ENCODE assay signal across 17 cellular contexts in the genomic region with DNA sequence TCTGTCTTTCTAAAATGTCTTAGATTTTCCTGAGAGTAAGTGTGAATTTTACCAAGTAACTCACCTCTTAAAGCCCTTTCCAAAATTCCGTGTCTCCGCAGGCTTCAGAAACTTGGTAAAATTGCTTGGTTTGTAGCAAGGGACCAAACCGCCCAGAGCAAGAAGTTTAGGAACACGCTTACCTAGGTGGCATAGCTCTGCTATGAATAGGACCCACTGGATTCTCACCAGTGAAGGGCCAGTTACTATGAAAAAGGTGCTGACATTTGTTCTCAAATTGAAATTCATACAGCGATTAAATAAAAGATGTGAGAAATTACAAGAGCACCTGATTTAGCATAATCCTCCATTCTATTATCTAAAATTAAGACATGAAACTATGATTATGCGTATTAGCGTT. TPM values are rescaled to one million over a fixed set of nuclear protein-coding genes. Genes with fewer than 3 reads are reported as not detected.
DNase-seq lines count a peak whose midpoint lies in the region; ATAC-seq and TF ChIP-seq lines count a peak whose summit lies in the region.
"Had no signal": no experiment of that assay in that cellular context is flagged by ENCODE, and none has a peak within 500 bp of the region (broad histone marks: within the 10 kb centered on the region; RNA-seq: fewer than 3 reads in every experiment).

No MANE protein-coding gene starts in this region.

- no peaks in the 10 kb centered on the region for H3K36me3 Mint-ChIP-seq in CD4-positive, CD25-positive, alpha-beta regulatory T cell
- H3K36me3 Mint-ChIP-seq in GM23338 (ENCODE audit: low read depth) (no peaks in the 10 kb centered on the region), T-cell (no peaks in the 10 kb centered on the region)

- H3K27ac Mint-ChIP-seq in CD4-positive, CD25-positive, alpha-beta regulatory T cell, result no peak overlapping the region
- H3K27ac Mint-ChIP-seq in GM23338 (no peak overlapping the region), T-cell (no peak overlapping the region)
- H3K27ac Mint-ChIP-seq: activated naive CD8-positive, alpha-beta T cell treated with anti-CD3 and anti-CD28 coated beads, Interleukin-2, amount 50 U/mL, for 24 hours had no signal

- H3K4me3 ChIP-seq in CD4-positive, CD25-positive, alpha-beta regulatory T cell (ENCODE audit: low read depth, low read length), result peak overlapping the region; percentile 73
- peak overlapping the region; percentile 39; the same call in 1 of the 2 replicates for H3K4me3 ChIP-seq in GM23338
- peak overlapping the region; percentile 65; the same call in 1 of the 2 replicates for H3K4me3 ChIP-seq in iPS-20b (ENCODE audit: low read length)

- H3F3A ChIP-seq in GM23338 (replicated peaks; ENCODE audit: low read depth), result no peaks in the 10 kb centered on the region

- no peaks in the 10 kb centered on the region for H3K36me3 ChIP-seq in CD4-positive, CD25-positive, alpha-beta regulatory T cell (ENCODE audit: control insufficient read depth, insufficient read depth, low read length)
- no peaks in the 10 kb centered on the region for H3K36me3 ChIP-seq in GM23338 (ENCODE audit: insufficient read depth)
- H3K36me3 ChIP-seq in iPS-20b (ENCODE audit: insufficient read depth, low read depth, low read length), result no peaks in the 10 kb centered on the region
- H3K36me3 ChIP-seq: tibial artery had no signal

- CTCF ChIA-PET in T-cell (lab: Charles Lee), result interaction anchor here (0.6 to 3.2 kb wide), 12 partner anchors 12 to 503 kb away, joined by 3 to 32 read pairs (median 5); no protein-coding TSS in a partner anchor

- H3K27ac ChIP-seq in CD4-positive, CD25-positive, alpha-beta regulatory T cell (ENCODE audit: insufficient read depth, low read length, poor library complexity, severe bottlenecking), result no peak overlapping the region
- H3K27ac ChIP-seq in GM23338 (ENCODE audit: low read depth), result no peak overlapping the region
- H3K27ac ChIP-seq in iPS-20b (ENCODE audit: low read length), result no peak overlapping the region
- H3K27ac ChIP-seq: tibial artery had no signal

- H3K9me2 ChIP-seq in GM23338 (ENCODE audit: insufficient read depth), result no peaks in the 10 kb centered on the region

- H3K9me3 ChIP-seq in CD4-positive, CD25-positive, alpha-beta regulatory T cell (ENCODE audit: control insufficient read depth in 2 of 2, low read length in 2 of 2), result no peaks in the 10 kb centered on the region
- H3K9me3 ChIP-seq in iPS-20b (ENCODE audit: insufficient read depth, low read depth, low read length), result no peaks in the 10 kb centered on the region
- H3K9me3 ChIP-seq: tibial artery had no signal

- no peak for TF ChIP-seq CTCF in GM23338 (conservative IDR thresholded peaks at IDR 0.05; ENCODE audit: low read depth in 2 of 2)

- peak overlapping the region; percentile 27; the same call in 1 of the 2 replicates for H3K4me2 ChIP-seq in GM23338

- peaks cover 2% of the 10 kb centered on the region for H3K27me3 ChIP-seq in CD4-positive, CD25-positive, alpha-beta regulatory T cell (ENCODE audit: control insufficient read depth, insufficient read depth, low read length)
- H3K27me3 ChIP-seq in GM23338 (ENCODE audit: insufficient read depth) (no peaks in the 10 kb centered on the region; the same call in 1 of the 2 replicates), iPS-20b (ENCODE audit: insufficient read depth, low read length) (no peaks in the 10 kb centered on the region)
- H3K27me3 ChIP-seq: tibial artery had no signal

- peak overlapping the region; percentile 58; the same call in 1 of the 2 replicates for H3K9ac ChIP-seq in iPS-20b (ENCODE audit: low read depth, low read length)

- no peaks in the 10 kb centered on the region for H3K79me2 ChIP-seq in GM23338 (replicated peaks; ENCODE audit: insufficient read depth)

- H3K4me3 Mint-ChIP-seq in CD4-positive, CD25-positive, alpha-beta regulatory T cell, result peak overlapping the region in 1 of 4 donors; percentile 77
- H3K4me3 Mint-ChIP-seq in GM23338, result peak overlapping the region; percentile 65; the same call in 1 of the 3 replicates
- peak overlapping the region in 2 of 3 donors; percentile 75 to 76 for H3K4me3 Mint-ChIP-seq in T-cell

- no peaks in the 10 kb centered on the region for H4K20me1 ChIP-seq in GM23338 (replicated peaks; ENCODE audit: insufficient read depth)

- peaks cover 0 to 8% (median 0%) of the 10 kb centered on the region in 4 donors for H3K4me1 Mint-ChIP-seq in CD4-positive, CD25-positive, alpha-beta regulatory T cell
- H3K4me1 Mint-ChIP-seq in GM23338 (peaks cover 2% of the 10 kb centered on the region; the same call in 1 of the 3 replicates), T-cell (peaks cover 0 to 4% (median 0%) of the 10 kb centered on the region in 3 donors)
- H3K4me1 Mint-ChIP-seq: activated naive CD8-positive, alpha-beta T cell treated with anti-CD3 and anti-CD28 coated beads, Interleukin-2, amount 50 U/mL, for 24 hours had no signal

- POLR2A ChIA-PET in T-cell (lab: Charles Lee), result interaction anchor here in 1 of 2 donors (0.7 kb wide), 1 partner anchor 51 kb away, joined by 3 read pairs; no protein-coding TSS in a partner anchor

- peaks cover 0 to 1% (median 0%) of the 10 kb centered on the region in 7 donors for H3K9me3 Mint-ChIP-seq in CD4-positive, CD25-positive, alpha-beta regulatory T cell
- H3K9me3 Mint-ChIP-seq in GM23338, result no peaks in the 10 kb centered on the region
- H3K9me3 Mint-ChIP-seq in T-cell, result no peaks in the 10 kb centered on the region
- H3K9me3 Mint-ChIP-seq: activated naive CD8-positive, alpha-beta T cell treated with anti-CD3 and anti-CD28 coated beads, Interleukin-2, amount 50 U/mL, for 24 hours had no signal

- peaks cover 4% of the 10 kb centered on the region for H3K4me1 ChIP-seq in CD4-positive, CD25-positive, alpha-beta regulatory T cell (ENCODE audit: control insufficient read depth, insufficient read depth, low read length, poor library complexity, severe bottlenecking)
- no peaks in the 10 kb centered on the region for H3K4me1 ChIP-seq in GM23338 (ENCODE audit: insufficient read depth)
- peaks cover 4% of the 10 kb centered on the region; the same call in 1 of the 2 replicates for H3K4me1 ChIP-seq in iPS-20b (ENCODE audit: insufficient read depth, low read length)
- H3K4me1 ChIP-seq: tibial artery had no signal

- H2AFZ ChIP-seq in GM23338, result 0 out of 2 replicates have a peak overlapping the region, but pooled peaks have one; percentile 17

- no peak for ATAC-seq in CD4-positive, CD25-positive, alpha-beta regulatory T cell (ENCODE audit: low read depth in 2 of 2)
- ATAC-seq in GM23338, result peak; percentile 61
- ATAC-seq in T-cell (replicated peaks in 1 of 4), result no peak
- ATAC-seq: activated naive CD8-positive, alpha-beta T cell treated with anti-CD3 and anti-CD28 coated beads, Interleukin-2, amount 50 U/mL, for 24 hours; HepG2 had no signal

- peaks cover 32% of the 10 kb centered on the region for H3K27me3 Mint-ChIP-seq in CD4-positive, CD25-positive, alpha-beta regulatory T cell
- peaks cover 7% of the 10 kb centered on the region for H3K27me3 Mint-ChIP-seq in GM23338 (ENCODE audit: insufficient read depth, low read depth, poor library complexity)
- peaks cover 5 to 17% of the 10 kb centered on the region in 2 donors for H3K27me3 Mint-ChIP-seq in T-cell
- H3K27me3 Mint-ChIP-seq: activated naive CD8-positive, alpha-beta T cell treated with anti-CD3 and anti-CD28 coated beads, Interleukin-2, amount 50 U/mL, for 24 hours had no signal

- DNase-seq in CD4-positive, CD25-positive, alpha-beta regulatory T cell, result no peak
- no peak for DNase-seq in GM23338 (ENCODE audit: low spot score)
- no peak for DNase-seq in T-cell
- no peak for DNase-seq in stimulated activated naive CD4-positive, alpha-beta T cell treated with Interleukin-2 at 50 U/mL for 16 hours (lab: John Stamatoyannopoulos, UW)
- no peak for DNase-seq in midbrain (lab: John Stamatoyannopoulos, UW)
- DNase-seq in activated T-cell treated with anti-CD3 and anti-CD28 coated beads for 4 hours, result no peak
- no peak for DNase-seq in NCI-H82 treated with DMSO at 0.1 percent for 48 hours (lab: John Stamatoyannopoulos, UW; ENCODE audit: unreplicated experiment)
- DNase-seq: activated naive CD8-positive, alpha-beta T cell treated with anti-CD3 and anti-CD28 coated beads, Interleukin-2, amount 50 U/mL, for 24 hours; DMS 273 treated with DMSO at 0.1 percent for 48 hours; NCI-H187 treated with DMSO at 0.1 percent for 48 hours; tibial artery had no signal

TF ChIP-seq in GM23338, 12 proteins besides CTCF, POLR2A, EP300 and RAD21 (continues in another document):
- TF ChIP-seq POLR2AphosphoS5 (IDR thresholded peaks at IDR 0.05; ENCODE audit: low read depth) (no peak), JUNB (IDR thresholded peaks at IDR 0.05; ENCODE audit: unreplicated experiment) (no peak)

RNA-seq across cellular contexts. Expression of gene NME5, which starts 6.7 kb away (rescaled TPM):
- not detected for total RNA-seq in CD4-positive, CD25-positive, alpha-beta regulatory T cell
- not detected for polyA plus RNA-seq in CD4-positive, CD25-positive, alpha-beta regulatory T cell
- not detected in 2 replicates for total RNA-seq in GM23338 (2014; rRNA removed; shearing (Covaris generic))
- 0.45 and 1.1 TPM in 2 replicates for polyA plus RNA-seq in GM23338 (2016; fragmentation: Nextera tagmentation; extraction: Ambion mirVana)
- not detected for total RNA-seq in T-cell
- polyA plus RNA-seq: HepG2 had no signal

RNA-seq across cellular contexts. Expression of gene BRD8, which starts 45.9 kb away (rescaled TPM):
- total RNA-seq in CD4-positive, CD25-positive, alpha-beta regulatory T cell, result 20.9 TPM
- 10 to 100 TPM; 19.5 to 32.9 (median 21.4) TPM for polyA plus RNA-seq in CD4-positive, CD25-positive, alpha-beta regulatory T cell
- 39.1 and 45.8 TPM in 2 replicates for total RNA-seq in GM23338 (2014; rRNA removed; shearing (Covaris generic))
- polyA plus RNA-seq in GM23338 (2016; fragmentation: Nextera tagmentation; extraction: Ambion mirVana), result 109 and 117 TPM in 2 replicates
- 10 to 100 TPM; 29.5 to 79.5 (median 72.2) TPM for total RNA-seq in T-cell

RNA-seq across cellular contexts. Expression of gene KIF20A, which starts 46.4 kb away (rescaled TPM):
- 0.91 TPM for total RNA-seq in CD4-positive, CD25-positive, alpha-beta regulatory T cell
- 1 to 10 TPM in 1 of 4 donors, under 1 TPM in 3; 0.29 to 1.1 (median 0.45) TPM for polyA plus RNA-seq in CD4-positive, CD25-positive, alpha-beta regulatory T cell
- total RNA-seq in GM23338 (2014; rRNA removed; shearing (Covaris generic)), result 60.4 and 64.9 TPM in 2 replicates
- 35.8 and 41.0 TPM in 2 replicates for polyA plus RNA-seq in GM23338 (2016; fragmentation: Nextera tagmentation; extraction: Ambion mirVana)
- under 1 TPM; 0.32 to 0.67 (median 0.56) TPM for total RNA-seq in T-cell

RNA-seq across cellular contexts. Expression of gene WNT8A, which starts 48.7 kb away (rescaled TPM):
- total RNA-seq in CD4-positive, CD25-positive, alpha-beta regulatory T cell, result not detected
- polyA plus RNA-seq in CD4-positive, CD25-positive, alpha-beta regulatory T cell, result not detected
- total RNA-seq in GM23338 (2014; rRNA removed; shearing (Covaris generic)), result not detected in 2 replicates
- not detected in 2 replicates for polyA plus RNA-seq in GM23338 (2016; fragmentation: Nextera tagmentation; extraction: Ambion mirVana)
- not detected for total RNA-seq in T-cell
- total RNA-seq: HepG2, NCI-H460, SK-MEL-5 had no signal
- polyA plus RNA-seq: BJ, esophagus, HepG2 had no signal

Comparison
In these comparisons a context has a peak if more than half of its experiments do, and no peak if none do; other contexts are left out.
1. RNA of gene KIF20A, which starts 46.4 kb away (total RNA-seq): 60.4 to 64.9 TPM in GM23338; 0.91 TPM in CD4-positive, CD25-positive, alpha-beta regulatory T cell (single experiment) and 0.32 to 0.67 TPM in T-cell; every median in the first group is over 10 times any median in the second.
2. Peak in every context shown above with its lines, with median percentiles within 50 percentile points of each other: H3K4me3 ChIP-seq.